ENCODE assay signal across 1 cellular context in the genomic region with DNA sequence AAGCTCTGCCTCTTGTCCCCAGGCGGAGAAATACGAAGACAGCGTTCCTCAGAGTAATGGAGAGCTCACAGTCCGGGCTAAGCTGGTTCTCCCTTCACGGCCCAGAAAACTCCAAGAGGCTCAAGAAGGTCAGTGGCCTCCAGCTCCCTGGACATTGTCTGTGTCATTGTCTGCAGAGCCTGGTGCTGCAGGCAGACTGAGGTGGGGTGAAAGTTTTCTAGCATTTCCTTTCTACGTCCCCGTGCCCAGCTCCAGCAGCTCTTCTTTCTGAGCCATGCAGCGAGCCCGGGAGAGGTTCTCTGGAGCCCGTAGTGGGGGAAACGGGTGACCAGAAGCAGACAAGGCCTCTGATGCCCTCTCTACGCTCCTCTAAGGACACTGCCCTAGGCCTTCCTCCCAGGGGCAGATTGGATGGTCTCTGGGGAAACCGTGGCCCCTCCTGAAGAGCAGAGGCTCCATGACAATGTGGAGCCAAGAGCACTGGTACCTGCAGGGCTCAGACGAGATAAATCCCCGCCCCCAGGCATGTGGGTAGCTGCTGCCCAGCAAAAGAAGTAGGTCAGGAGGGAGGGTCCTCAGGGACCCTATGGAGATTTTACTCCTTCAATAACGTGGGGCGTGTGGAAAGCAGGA.
TF ChIP-seq lines count a peak whose summit lies in the region.

No MANE protein-coding gene starts in this region.

TF ChIP-seq in HCT116, 20 proteins besides CTCF, POLR2A, EP300 and RAD21:
- TF ChIP-seq EZH2 (IDR thresholded peaks at IDR 0.05) (no peak), TCF7L2 (IDR thresholded peaks at IDR 0.05; ENCODE audit: borderline replicate concordance, extremely low read depth, insufficient read depth, insufficient read length) (no peak), SRF (IDR thresholded peaks at IDR 0.05; ENCODE audit: low read depth) (no peak), FOSL1 (IDR thresholded peaks at IDR 0.05; ENCODE audit: low read depth) (no peak), ZNF274 (IDR thresholded peaks at IDR 0.05; ENCODE audit: low read depth, low read length) (no peak), JUND (IDR thresholded peaks at IDR 0.05) (no peak), REST (IDR thresholded peaks at IDR 0.05; ENCODE audit: low read depth) (no peak), EZH2phosphoT487 (IDR thresholded peaks at IDR 0.05; ENCODE audit: borderline replicate concordance) (no peak), CEBPB (IDR thresholded peaks at IDR 0.05; ENCODE audit: low read depth) (no peak), ELF1 (IDR thresholded peaks at IDR 0.05; ENCODE audit: borderline replicate concordance, low read depth) (no peak)
